Comparison of ENCODE assay signal across 11 cellular contexts in the genomic region with DNA sequence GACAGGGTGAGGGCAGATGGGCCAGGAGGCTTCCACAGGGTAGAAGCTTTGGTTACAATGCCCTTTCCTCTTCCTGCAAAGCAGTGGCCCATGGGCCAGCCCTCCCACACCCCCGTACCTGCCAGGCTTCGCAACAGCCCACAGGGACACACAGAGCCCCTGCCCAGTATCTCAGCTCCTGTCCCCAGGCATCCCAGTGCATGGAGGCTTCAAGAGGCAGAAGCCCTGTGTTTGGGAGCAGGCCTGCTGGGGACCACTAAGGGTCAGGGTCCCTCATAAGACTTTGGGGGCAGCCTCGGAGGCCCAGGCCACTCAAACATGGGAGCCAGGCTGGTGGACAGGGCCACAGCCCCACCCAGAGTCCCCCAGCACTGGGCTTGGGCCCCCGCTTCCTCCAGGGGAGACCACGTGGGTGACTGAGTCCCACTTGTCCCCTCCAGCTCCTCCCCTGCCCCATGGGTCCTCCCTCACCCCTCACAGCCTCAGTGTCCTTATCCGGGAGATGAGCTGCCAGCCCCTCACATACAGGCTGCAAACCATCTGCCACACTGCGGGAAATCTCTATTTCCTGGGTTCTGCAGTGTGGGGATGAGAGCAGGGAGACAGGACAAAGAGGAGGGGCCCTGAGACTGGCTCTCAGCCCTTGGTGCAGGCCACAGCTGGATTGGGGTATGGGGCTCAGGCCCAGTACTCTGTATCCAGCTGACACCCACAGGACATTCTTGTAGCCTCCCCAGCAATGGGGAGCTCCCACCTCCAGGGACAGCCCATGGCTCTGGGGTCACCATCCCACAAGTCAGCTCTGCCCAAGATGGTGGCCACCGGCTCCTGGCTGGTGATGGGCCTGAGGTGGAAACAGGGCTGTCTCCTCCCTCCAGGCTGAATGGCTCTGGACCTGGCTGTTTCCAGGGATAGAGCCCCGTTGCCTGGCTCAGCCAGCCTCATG. TPM values are rescaled to one million over a fixed set of nuclear protein-coding genes. Genes with fewer than 3 reads are reported as not detected.
A peak's percentile ranks its signal among the peaks of the same experiment; 100 is the strongest.
DNase-seq lines count a peak whose midpoint lies in the region; ATAC-seq and TF ChIP-seq lines count a peak whose summit lies in the region.
"Had no signal": no experiment of that assay in that cellular context is flagged by ENCODE, and none has a peak within 500 bp of the region (broad histone marks: within the 10 kb centered on the region; RNA-seq: fewer than 3 reads in every experiment).

No MANE protein-coding gene starts in this region.

- POLR2A ChIA-PET in activated CD4-positive, alpha-beta T cell treated with anti-CD3 and anti-CD28 coated beads for 36 hours (lab: Charles Lee): no interaction called here
- POLR2A ChIA-PET in A673 (lab: Charles Lee; ENCODE audit: low non-redundant PET): no interaction called here

- DNase-seq in activated CD4-positive, alpha-beta T cell treated with anti-CD3 and anti-CD28 coated beads for 36 hours: peak; percentile 4
- DNase-seq in activated CD4-positive, alpha-beta T cell treated with anti-CD3 and anti-CD28 coated beads for 4 hours: no peak
- peak; percentile 4 to 54 for DNase-seq in ascending aorta (ENCODE audit: low spot score in 2 of 2)
- peak; percentile 30 to 70 for DNase-seq in left lung
- peak; percentile 22 for DNase-seq in stomach
- DNase-seq in A673 (ENCODE audit: low spot score): no peak
- DNase-seq in NOMO-1 treated with DMSO at 0.1 percent for 48 hours (lab: John Stamatoyannopoulos, UW; ENCODE audit: unreplicated experiment): no peak
- no peak for DNase-seq in glomerular visceral epithelial cell (ENCODE audit: extremely low spot score)

- CTCF ChIA-PET in activated CD4-positive, alpha-beta T cell treated with anti-CD3 and anti-CD28 coated beads for 36 hours (lab: Charles Lee): no interaction called here
- CTCF ChIA-PET in A673 (lab: Charles Lee): no interaction called here

- H3K4me3 Mint-ChIP-seq in activated CD4-positive, alpha-beta T cell treated with anti-CD3 and anti-CD28 coated beads for 36 hours: no peak overlapping the region

- H3K9me3 Mint-ChIP-seq in activated CD4-positive, alpha-beta T cell treated with anti-CD3 and anti-CD28 coated beads for 36 hours (ENCODE audit: low read depth): no peaks in the 10 kb centered on the region

- H3K4me1 ChIP-seq in ascending aorta (no peaks in the 10 kb centered on the region), left lung (no peaks in the 10 kb centered on the region), stomach (no peaks in the 10 kb centered on the region), A673 (ENCODE audit: insufficient read depth, low read length, poor library complexity, severe bottlenecking) (no peaks in the 10 kb centered on the region)

- no peak for TF ChIP-seq POLR2A in stomach (IDR thresholded peaks at IDR 0.05)

- peaks cover 2% of the 10 kb centered on the region for H3K4me1 Mint-ChIP-seq in activated CD4-positive, alpha-beta T cell treated with anti-CD3 and anti-CD28 coated beads for 36 hours

- no peaks in the 10 kb centered on the region for H3K36me3 ChIP-seq in ascending aorta
- H3K36me3 ChIP-seq in left lung: no peaks in the 10 kb centered on the region
- H3K36me3 ChIP-seq in stomach: no peaks in the 10 kb centered on the region
- H3K36me3 ChIP-seq in A673 (ENCODE audit: insufficient read depth, low read length, poor library complexity, severe bottlenecking): no peaks in the 10 kb centered on the region
- H3K36me3 ChIP-seq: heart right ventricle, thoracic aorta had no signal

- no peaks in the 10 kb centered on the region for H3K27me3 Mint-ChIP-seq in activated CD4-positive, alpha-beta T cell treated with anti-CD3 and anti-CD28 coated beads for 36 hours

- BruUV-seq in A673 (replicated peaks; lab: Mats Ljungman, UMichigan): no TSS peak

- WGBS in stomach, 5 donors: 90 to 96% (median 94%) methylated on average over 6 to 9 of the region's 9 CpGs

- no peak for TF ChIP-seq EP300 in stomach (IDR thresholded peaks at IDR 0.05)

- no peak for ATAC-seq in activated CD4-positive, alpha-beta T cell treated with anti-CD3 and anti-CD28 coated beads for 36 hours
- ATAC-seq in left lung: no peak

- H3K27me3 ChIP-seq in ascending aorta (no peaks in the 10 kb centered on the region), left lung (no peaks in the 10 kb centered on the region), stomach (no peaks in the 10 kb centered on the region), A673 (replicated peaks; ENCODE audit: insufficient read depth, low read depth, low read length, poor library complexity) (no peaks in the 10 kb centered on the region)
- H3K27me3 ChIP-seq: heart right ventricle had no signal

- TF ChIP-seq CTCF in ascending aorta (IDR thresholded peaks at IDR 0.05): no peak
- no peak for TF ChIP-seq CTCF in left lung (IDR thresholded peaks at IDR 0.05)
- no peak for TF ChIP-seq CTCF in stomach (IDR thresholded peaks at IDR 0.05)
- no peak for TF ChIP-seq CTCF in A673 (conservative IDR thresholded peaks at IDR 0.05; ENCODE audit: low read depth, low read length)

- H3K9me3 ChIP-seq in ascending aorta (no peaks in the 10 kb centered on the region), left lung (no peaks in the 10 kb centered on the region), stomach (no peaks in the 10 kb centered on the region), A673 (ENCODE audit: low read depth, low read length, poor library complexity, severe bottlenecking) (no peaks in the 10 kb centered on the region)
- H3K9me3 ChIP-seq: heart right ventricle, thoracic aorta had no signal

- no peak overlapping the region for H3K27ac Mint-ChIP-seq in activated CD4-positive, alpha-beta T cell treated with anti-CD3 and anti-CD28 coated beads for 36 hours

- intact Hi-C loops in activated CD4-positive, alpha-beta T cell treated with anti-CD3 and anti-CD28 coated beads for 36 hours (cut with DNase I, micrococcal nuclease): no loop called here
- intact Hi-C loops in ascending aorta (cut with DNase I) (no loop called here), left lung (cut with DNase I) (no loop called here), stomach (cut with DNase I; ENCODE audit: low total_unique reads) (no loop called here), A673 (cut with micrococcal nuclease; ENCODE audit: unreplicated experiment) (no loop called here)

- H3K4me3 ChIP-seq in ascending aorta (no peak overlapping the region), left lung (no peak overlapping the region), stomach (no peak overlapping the region), A673 (ENCODE audit: low read depth, low read length, poor library complexity, severe bottlenecking) (no peak overlapping the region)
- H3K4me3 ChIP-seq: heart right ventricle, thoracic aorta had no signal

- H3K27ac ChIP-seq in ascending aorta (no peak overlapping the region), left lung (no peak overlapping the region), stomach (no peak overlapping the region), A673 (ENCODE audit: low read depth, low read length, poor library complexity, severe bottlenecking) (no peak overlapping the region)
- H3K27ac ChIP-seq: thoracic aorta had no signal

- H3K36me3 Mint-ChIP-seq in activated CD4-positive, alpha-beta T cell treated with anti-CD3 and anti-CD28 coated beads for 36 hours (ENCODE audit: low read depth): no peaks in the 10 kb centered on the region

RNA-seq across cellular contexts. Expression of a gene that starts 50.7 kb away (rescaled TPM):
- under 1 TPM in 1 of 2 experiments, not detected in 1; 0.04 TPM for total RNA-seq in activated CD4-positive, alpha-beta T cell treated with anti-CD3 and anti-CD28 coated beads for 36 hours
- total RNA-seq in ascending aorta (0.96 TPM), left lung (1 to 10 TPM; 4.6 to 8.5 TPM), stomach (10 to 100 TPM in 1 of 5 donors, 1 to 10 TPM in 4; 1.7 to 22.2 (median 4.3) TPM), A673 (2021) (not detected in 2 replicates)
- 1 to 10 TPM; 1.1 to 2.0 (median 1.1) TPM for polyA plus RNA-seq in stomach
- total RNA-seq: activated CD8-positive, alpha-beta memory T cell treated with anti-CD3 and anti-CD28 coated beads for 36 hours had no signal

Comparison
In these comparisons a context has a peak if more than half of its experiments do, and no peak if none do; other contexts are left out.
1. DNase-seq: peak in activated CD4-positive, alpha-beta T cell treated with anti-CD3 and anti-CD28 coated beads for 36 hours (single experiment), ascending aorta (2 of 2), left lung (2 of 2) and stomach (single experiment); none in activated CD4-positive, alpha-beta T cell treated with anti-CD3 and anti-CD28 coated beads for 4 hours (0 of 2), A673 (single experiment), NOMO-1 treated with DMSO at 0.1 percent for 48 hours (single experiment) and glomerular visceral epithelial cell (single experiment).